14 cellular contexts compared by ENCODE assay signal in genomic region chr14:105195533-105196227, GRCh38. TPM values are rescaled to one million over a fixed set of nuclear protein-coding genes. Genes with fewer than 3 reads are reported as not detected.
DNase-seq lines count a peak whose midpoint lies in the region; ATAC-seq and TF ChIP-seq lines count a peak whose summit lies in the region.
"Had no signal": no experiment of that assay in that cellular context is flagged by ENCODE, and none has a peak within 500 bp of the region (broad histone marks: within the 10 kb centered on the region; RNA-seq: fewer than 3 reads in every experiment).

No MANE protein-coding gene starts in this region.

- H3K36me3 ChIP-seq in right atrium auricular region (no peaks in the 10 kb centered on the region), lower lobe of right lung (no peaks in the 10 kb centered on the region), thoracic aorta (no peaks in the 10 kb centered on the region)
- H3K36me3 ChIP-seq: colonic mucosa, Peyer's patch had no signal

- ATAC-seq in Right ventricle myocardium inferior (no peak), lower lobe of right lung (no peak), thoracic aorta (ENCODE audit: insufficient number of reproducible peaks, low FRiP score, low read depth) (no peak)

- H3K4me1 ChIP-seq in right atrium auricular region (peaks cover 0 to 73% of the 10 kb centered on the region in 2 donors), lower lobe of right lung (peaks cover 67% of the 10 kb centered on the region), thoracic aorta (ENCODE audit: control insufficient read depth in 1 of 2, low read depth in 2 of 2) (peaks cover 5 to 10% of the 10 kb centered on the region in 2 donors)
- H3K4me1 ChIP-seq: colonic mucosa had no signal

- H3K27ac ChIP-seq in right atrium auricular region (peak overlapping the region; percentile 57), lower lobe of right lung (peak overlapping the region; percentile 80), thoracic aorta (no peak overlapping the region)
- H3K27ac ChIP-seq: colonic mucosa had no signal

- H3K27me3 ChIP-seq in right atrium auricular region (peaks cover 4 to 20% of the 10 kb centered on the region in 2 donors), lower lobe of right lung (ENCODE audit: low read depth) (peaks cover 77% of the 10 kb centered on the region), thoracic aorta (replicated peaks; ENCODE audit: insufficient read depth) (peaks cover 3% of the 10 kb centered on the region)

- H3K4me3 Mint-ChIP-seq in activated naive CD4-positive, alpha-beta T cell treated with anti-CD3 and anti-CD28 coated beads, Interleukin-2, amount 50 U/mL, for 24 hours = peak overlapping the region; percentile 5
- H3K4me3 Mint-ChIP-seq in MCF 10A (ENCODE audit: unreplicated experiment) = no peak overlapping the region

- H3K4me1 Mint-ChIP-seq in activated naive CD4-positive, alpha-beta T cell treated with anti-CD3 and anti-CD28 coated beads, Interleukin-2, amount 50 U/mL, for 24 hours = peaks cover 19% of the 10 kb centered on the region
- H3K4me1 Mint-ChIP-seq in MCF 10A (ENCODE audit: insufficient read depth, unreplicated experiment) = peaks cover 21% of the 10 kb centered on the region

- H3K27ac Mint-ChIP-seq in activated naive CD4-positive, alpha-beta T cell treated with anti-CD3 and anti-CD28 coated beads, Interleukin-2, amount 50 U/mL, for 24 hours = no peak overlapping the region
- no peak overlapping the region for H3K27ac Mint-ChIP-seq in MCF 10A (ENCODE audit: low read depth, unreplicated experiment)

- no peaks in the 10 kb centered on the region for H3K36me3 Mint-ChIP-seq in activated naive CD4-positive, alpha-beta T cell treated with anti-CD3 and anti-CD28 coated beads, Interleukin-2, amount 50 U/mL, for 24 hours
- peaks cover 6% of the 10 kb centered on the region for H3K36me3 Mint-ChIP-seq in MCF 10A (ENCODE audit: insufficient read depth, unreplicated experiment)

- TF ChIP-seq CTCF in right atrium auricular region (IDR thresholded peaks at IDR 0.05) (no peak), lower lobe of right lung (IDR thresholded peaks at IDR 0.05) (no peak), thoracic aorta (IDR thresholded peaks at IDR 0.05) (no peak), MCF 10A (IDR thresholded peaks at IDR 0.05; ENCODE audit: unreplicated experiment) (no peak)

- H3K4me3 ChIP-seq in right atrium auricular region (peak overlapping the region in 1 of 2 donors; percentile 34), lower lobe of right lung (no peak overlapping the region), thoracic aorta (peak overlapping the region; percentile 47)
- H3K4me3 ChIP-seq: colonic mucosa had no signal

- POLR2A ChIA-PET in MCF 10A (lab: Yijun Ruan, JAX) = interaction anchor here (0.6 kb wide), 1 partner anchor 171 kb away, joined by 3 read pairs; no protein-coding TSS in a partner anchor

- peaks cover 13% of the 10 kb centered on the region for H3K27me3 Mint-ChIP-seq in activated naive CD4-positive, alpha-beta T cell treated with anti-CD3 and anti-CD28 coated beads, Interleukin-2, amount 50 U/mL, for 24 hours
- peaks cover 57% of the 10 kb centered on the region for H3K27me3 Mint-ChIP-seq in MCF 10A (ENCODE audit: insufficient read depth, unreplicated experiment)

- DNase-seq in right atrium auricular region (ENCODE audit: low spot score) = no peak
- no peak for DNase-seq in Right ventricle myocardium inferior (ENCODE audit: missing footprints)
- no peak for DNase-seq in lower lobe of right lung
- DNase-seq in thoracic aorta (ENCODE audit: low spot score) = no peak
- no peak for DNase-seq in stimulated activated CD8-positive, alpha-beta memory T cell treated with anti-CD3 and anti-CD28 coated beads, Interleukin-4, amount 100 ng/mL, for 48 hours
- no peak for DNase-seq in MCF 10A (ENCODE audit: unreplicated experiment)
- DNase-seq in amygdala (lab: John Stamatoyannopoulos, UW) = no peak
- DNase-seq: activated T-cell treated with anti-CD3 and anti-CD28 coated beads, Interleukin-2, amount 50 U/mL, for 48 hours; AML-193; colonic mucosa; KG1; Peyer's patch; stimulated activated CD4-positive, alpha-beta T cell treated with anti-CD3 and anti-CD28 coated beads, Interleukin-2, amount 100 ng/mL, for 24 hours had no signal

- CTCF ChIA-PET in MCF 10A (lab: Yijun Ruan, JAX) = interaction anchor here (1.0 kb wide), 1 partner anchor 105 kb away, joined by 6 read pairs; no protein-coding TSS in a partner anchor

- H3K9me3 ChIP-seq in right atrium auricular region = no peaks in the 10 kb centered on the region
- H3K9me3 ChIP-seq in lower lobe of right lung = no peaks in the 10 kb centered on the region
- no peaks in the 10 kb centered on the region for H3K9me3 ChIP-seq in thoracic aorta
- H3K9me3 ChIP-seq: colonic mucosa, Peyer's patch had no signal

- intact Hi-C loops in Right ventricle myocardium inferior (cut with DNase I) (loop anchor here (2.0 kb wide), 3 partner anchors 27 to 109 kb away; partner anchors contain the start of gene JAG2), lower lobe of right lung (cut with DNase I) (no loop called here), MCF 10A (cut with micrococcal nuclease) (no loop called here)

- no peaks in the 10 kb centered on the region for H3K9me3 Mint-ChIP-seq in activated naive CD4-positive, alpha-beta T cell treated with anti-CD3 and anti-CD28 coated beads, Interleukin-2, amount 50 U/mL, for 24 hours
- H3K9me3 Mint-ChIP-seq in MCF 10A (ENCODE audit: unreplicated experiment) = no peaks in the 10 kb centered on the region

- no TSS peak for BruUV-seq in MCF 10A (replicated peaks; lab: Mats Ljungman, UMichigan)

RNA-seq across cellular contexts. Expression of gene NUDT14, which starts 14.6 kb away (rescaled TPM):
- total RNA-seq in right atrium auricular region (10 to 100 TPM; 17.1 to 18.9 TPM), Right ventricle myocardium inferior (33.9 TPM), lower lobe of right lung (54.5 TPM), thoracic aorta (10 to 100 TPM in 1 of 2 donors, 1 to 10 TPM in 1; 4.1 to 23.6 TPM), MCF 10A (2022) (26.1 and 27.4 TPM in 2 replicates)

RNA-seq across cellular contexts. Expression of gene JAG2, which starts 27.1 kb away (rescaled TPM):
- total RNA-seq in right atrium auricular region (10 to 100 TPM; 14.5 to 17.3 TPM), Right ventricle myocardium inferior (34.6 TPM), lower lobe of right lung (29.2 TPM), thoracic aorta (10 to 100 TPM in 1 of 2 donors, 1 to 10 TPM in 1; 8.8 to 12.0 TPM), MCF 10A (2022) (33.5 and 33.7 TPM in 2 replicates)

RNA-seq across cellular contexts. Expression of gene BTBD6, which starts 52.7 kb away (rescaled TPM):
- total RNA-seq in right atrium auricular region = 10 to 100 TPM; 26.9 to 34.9 TPM
- total RNA-seq in Right ventricle myocardium inferior = 48.8 TPM
- 53.0 TPM for total RNA-seq in lower lobe of right lung
- 10 to 100 TPM; 45.9 to 73.5 TPM for total RNA-seq in thoracic aorta
- total RNA-seq in MCF 10A (2022) = 16.7 and 24.5 TPM in 2 replicates

Comparison
In these comparisons a context has a peak if more than half of its experiments do, and no peak if none do; other contexts are left out.
1. H3K27ac ChIP-seq: peak in right atrium auricular region (2 of 2) and lower lobe of right lung (single experiment); none in thoracic aorta (0 of 2).